ENCODE assay signal across 8 cellular contexts in genomic region chr13:43045302-43045773, GRCh38. TPM values are rescaled to one million over a fixed set of nuclear protein-coding genes. Genes with fewer than 3 reads are reported as not detected.
DNase-seq lines count a peak whose midpoint lies in the region; ATAC-seq and TF ChIP-seq lines count a peak whose summit lies in the region.
"Not testable (repeated sequence)": the region's sequence is repeated elsewhere in the genome, so short reads cannot be mapped to it uniquely, and the experiment has no call there.

No MANE protein-coding gene starts in this region.

- H3F3A ChIP-seq in PC-3 (ENCODE audit: low read length, unreplicated experiment), result not testable (repeated sequence)

- not testable (repeated sequence) for H3K9me3 ChIP-seq in BLaER1 treated with 17β-estradiol and CSF1 and Interleukin-3, amounts not matched to agents 10 nM and 100 nM (replicated peaks in 1 of 11); PC-3 (ENCODE audit: low read length); hepatocyte (ENCODE audit: low read depth); naive thymus-derived CD4-positive, alpha-beta T cell (ENCODE audit: control insufficient read depth in 2 of 3, low read length in 3 of 3)

- H3K4me2 ChIP-seq in BLaER1 treated with 17β-estradiol and CSF1 and Interleukin-3, amounts not matched to agents 10 nM and 100 nM, result peak overlapping the region in 10 of 11 experiments; percentile 19 to 69 (median 53); a peak in 17 of 22 replicates
- H3K4me2 ChIP-seq in PC-3 (ENCODE audit: low read length), result peak overlapping the region; percentile 51
- peak overlapping the region; percentile 38 for H3K4me2 ChIP-seq in hepatocyte

- POLR2A ChIA-PET in PC-3 (lab: Charles Lee; ENCODE audit: unreplicated experiment), result not testable (repeated sequence)
- POLR2A ChIA-PET in naive thymus-derived CD4-positive, alpha-beta T cell (lab: Charles Lee), result interaction anchor here (0.6 to 0.7 kb wide), 2 partner anchors 11 to 1582 kb away, joined by 3 to 4 read pairs; no protein-coding TSS in a partner anchor

- peak overlapping the region in 8 of 11 experiments; percentile 19 to 73 (median 52); a peak in 14 of 22 replicates for H3K27ac ChIP-seq in BLaER1 treated with 17β-estradiol and CSF1 and Interleukin-3, amounts not matched to agents 10 nM and 100 nM
- peak overlapping the region; percentile 65 for H3K27ac ChIP-seq in PC-3 (ENCODE audit: low read length)
- H3K27ac ChIP-seq in hepatocyte, result peak overlapping the region; percentile 82
- peak overlapping the region; percentile 1 for H3K27ac ChIP-seq in naive thymus-derived CD4-positive, alpha-beta T cell (ENCODE audit: low read depth, low read length)

- H3K4me3 Mint-ChIP-seq in activated CD8-positive, alpha-beta memory T cell treated with anti-CD3 and anti-CD28 coated beads, Interleukin-2, amount 10 ng/mL, durations not matched to agents 7 days and 5 days; stimulated activated naive CD8-positive, alpha-beta T cell treated with anti-CD3 and anti-CD28 coated beads, Interleukin-15, Interleukin-2, amounts not matched to agents 100 ng/mL and 50 ng/mL, for 24 hours: not testable (repeated sequence)
- H3K4me3 Mint-ChIP-seq in central memory CD8-positive, alpha-beta T cell, result peak overlapping the region; percentile 12
- H3K4me3 Mint-ChIP-seq in naive thymus-derived CD4-positive, alpha-beta T cell, result peak overlapping the region in 8 of 10 donors; percentile 4 to 49 (median 20)

- BruUV-seq in PC-3 (replicated peaks; lab: Mats Ljungman, UMichigan), result not testable (repeated sequence)

- peak overlapping the region; percentile 22 for H3K27ac Mint-ChIP-seq in activated CD8-positive, alpha-beta memory T cell treated with anti-CD3 and anti-CD28 coated beads, Interleukin-2, amount 10 ng/mL, durations not matched to agents 7 days and 5 days
- peak overlapping the region; percentile 57 for H3K27ac Mint-ChIP-seq in central memory CD8-positive, alpha-beta T cell (ENCODE audit: low read depth)
- peak overlapping the region; percentile 0 to 88 (median 51) for H3K27ac Mint-ChIP-seq in naive thymus-derived CD4-positive, alpha-beta T cell
- peak overlapping the region; percentile 59 for H3K27ac Mint-ChIP-seq in stimulated activated naive CD8-positive, alpha-beta T cell treated with anti-CD3 and anti-CD28 coated beads, Interleukin-15, Interleukin-2, amounts not matched to agents 100 ng/mL and 50 ng/mL, for 24 hours

- not testable (repeated sequence) for H4K20me1 ChIP-seq in BLaER1 treated with 17β-estradiol and CSF1 and Interleukin-3, amounts not matched to agents 10 nM and 100 nM; PC-3 (ENCODE audit: low read length); hepatocyte (ENCODE audit: insufficient read depth, poor library complexity, severe bottlenecking)

- peak; percentile 46 for DNase-seq in PC-3
- DNase-seq in activated CD8-positive, alpha-beta memory T cell treated with anti-CD3 and anti-CD28 coated beads, Interleukin-2, amount 10 ng/mL, durations not matched to agents 7 days and 5 days; central memory CD8-positive, alpha-beta T cell (ENCODE audit: low spot score in 2 of 2); hepatocyte (ENCODE audit: low spot score): not testable (repeated sequence)
- DNase-seq in naive thymus-derived CD4-positive, alpha-beta T cell, result peak in 7 of 9 donors; percentile 20 to 43 (median 30)

- WGBS in hepatocyte (ENCODE audit: low lambda C conversion rate, missing lambda C conversion rate), result 70% methylated on average over 10 of the region's 10 CpGs

- peaks cover 0 to 46% (median 17%) of the 10 kb centered on the region in 10 experiments; a peak in 18 of 20 replicates for H3K4me1 ChIP-seq in BLaER1 treated with 17β-estradiol and CSF1 and Interleukin-3, amounts not matched to agents 10 nM and 100 nM
- peaks cover 13% of the 10 kb centered on the region for H3K4me1 ChIP-seq in PC-3 (ENCODE audit: insufficient read depth, low read length)
- H3K4me1 ChIP-seq in hepatocyte (ENCODE audit: insufficient read depth), result not testable (repeated sequence)
- peaks cover 15 to 16% of the 10 kb centered on the region in 2 donors for H3K4me1 ChIP-seq in naive thymus-derived CD4-positive, alpha-beta T cell (ENCODE audit: control insufficient read depth in 2 of 2, insufficient read depth in 2 of 2, low read length in 2 of 2)

- not testable (repeated sequence) for H3K36me3 ChIP-seq in BLaER1 treated with 17β-estradiol and CSF1 and Interleukin-3, amounts not matched to agents 10 nM and 100 nM; PC-3 (ENCODE audit: low read depth, low read length); hepatocyte (replicated peaks; ENCODE audit: insufficient read depth, low read depth); naive thymus-derived CD4-positive, alpha-beta T cell (ENCODE audit: control insufficient read depth in 2 of 3, insufficient read depth in 3 of 3, low read length in 3 of 3)

- peak overlapping the region; percentile 35; the same call in 1 of the 2 replicates for H2AFZ ChIP-seq in PC-3 (ENCODE audit: low read length)
- H2AFZ ChIP-seq in hepatocyte, result peak overlapping the region; percentile 33

- CTCF ChIA-PET in PC-3 (lab: Charles Lee); naive thymus-derived CD4-positive, alpha-beta T cell (lab: Charles Lee): not testable (repeated sequence)
- CTCF ChIA-PET in activated CD8-positive, alpha-beta memory T cell treated with anti-CD3 and anti-CD28 coated beads, Interleukin-2, amount 10 ng/mL, durations not matched to agents 7 days and 5 days (lab: Charles Lee), result interaction anchor here (0.5 kb wide), 1 partner anchor 47 kb away, joined by 3 read pairs; no protein-coding TSS in a partner anchor

- H3K4me3 ChIP-seq in BLaER1 treated with 17β-estradiol and CSF1 and Interleukin-3, amounts not matched to agents 10 nM and 100 nM; PC-3 (ENCODE audit: low read length); hepatocyte; naive thymus-derived CD4-positive, alpha-beta T cell (ENCODE audit: low read length): not testable (repeated sequence)

- H3K9me2 ChIP-seq in PC-3 (replicated peaks; ENCODE audit: low read length); hepatocyte (replicated peaks; ENCODE audit: insufficient read depth): not testable (repeated sequence)

- not testable (repeated sequence) for H3K27me3 Mint-ChIP-seq in activated CD8-positive, alpha-beta memory T cell treated with anti-CD3 and anti-CD28 coated beads, Interleukin-2, amount 10 ng/mL, durations not matched to agents 7 days and 5 days; central memory CD8-positive, alpha-beta T cell; naive thymus-derived CD4-positive, alpha-beta T cell; stimulated activated naive CD8-positive, alpha-beta T cell treated with anti-CD3 and anti-CD28 coated beads, Interleukin-15, Interleukin-2, amounts not matched to agents 100 ng/mL and 50 ng/mL, for 24 hours

- H3K27me3 ChIP-seq in BLaER1 treated with 17β-estradiol and CSF1 and Interleukin-3, amounts not matched to agents 10 nM and 100 nM; PC-3 (ENCODE audit: low read length); hepatocyte; naive thymus-derived CD4-positive, alpha-beta T cell (ENCODE audit: control insufficient read depth in 2 of 2, insufficient read depth in 2 of 2, low read length in 2 of 2): not testable (repeated sequence)

- H3K79me2 ChIP-seq in PC-3 (ENCODE audit: low read length); hepatocyte: not testable (repeated sequence)

- H3K9me3 Mint-ChIP-seq in activated CD8-positive, alpha-beta memory T cell treated with anti-CD3 and anti-CD28 coated beads, Interleukin-2, amount 10 ng/mL, durations not matched to agents 7 days and 5 days (ENCODE audit: low read depth); central memory CD8-positive, alpha-beta T cell; naive thymus-derived CD4-positive, alpha-beta T cell; stimulated activated naive CD8-positive, alpha-beta T cell treated with anti-CD3 and anti-CD28 coated beads, Interleukin-15, Interleukin-2, amounts not matched to agents 100 ng/mL and 50 ng/mL, for 24 hours: not testable (repeated sequence)

- intact Hi-C loops in PC-3 (cut with micrococcal nuclease), result not testable (repeated sequence)
- intact Hi-C loops in naive thymus-derived CD4-positive, alpha-beta T cell (cut with micrococcal nuclease), result loop anchor here (1.0 to 2.0 kb wide), 2 partner anchors 10 to 17 kb away; no protein-coding TSS in a partner anchor

- TF ChIP-seq CTCF in PC-3 (conservative IDR thresholded peaks at IDR 0.05; ENCODE audit: low read depth, low read length); hepatocyte (IDR thresholded peaks at IDR 0.05; ENCODE audit: poor library complexity): not testable (repeated sequence)

- H3K36me3 Mint-ChIP-seq in activated CD8-positive, alpha-beta memory T cell treated with anti-CD3 and anti-CD28 coated beads, Interleukin-2, amount 10 ng/mL, durations not matched to agents 7 days and 5 days, result peaks cover 19% of the 10 kb centered on the region
- not testable (repeated sequence) for H3K36me3 Mint-ChIP-seq in central memory CD8-positive, alpha-beta T cell (ENCODE audit: insufficient read depth); stimulated activated naive CD8-positive, alpha-beta T cell treated with anti-CD3 and anti-CD28 coated beads, Interleukin-15, Interleukin-2, amounts not matched to agents 100 ng/mL and 50 ng/mL, for 24 hours (ENCODE audit: low read depth)
- H3K36me3 Mint-ChIP-seq in naive thymus-derived CD4-positive, alpha-beta T cell, result peaks cover 2 to 40% (median 19%) of the 10 kb centered on the region in 5 donors

- ATAC-seq in HG03159 (IDR thresholded peaks at IDR 0.05; ENCODE audit: unreplicated experiment), result peak; percentile 26
- ATAC-seq in PC-3; activated CD8-positive, alpha-beta memory T cell treated with anti-CD3 and anti-CD28 coated beads, Interleukin-2, amount 10 ng/mL, durations not matched to agents 7 days and 5 days; central memory CD8-positive, alpha-beta T cell (replicated peaks; ENCODE audit: extremely low read depth, poor library complexity, severe bottlenecking): not testable (repeated sequence)
- peak; percentile 32 for ATAC-seq in naive thymus-derived CD4-positive, alpha-beta T cell

- peaks cover 58% of the 10 kb centered on the region for H3K4me1 Mint-ChIP-seq in activated CD8-positive, alpha-beta memory T cell treated with anti-CD3 and anti-CD28 coated beads, Interleukin-2, amount 10 ng/mL, durations not matched to agents 7 days and 5 days
- H3K4me1 Mint-ChIP-seq in central memory CD8-positive, alpha-beta T cell, result peaks cover 28% of the 10 kb centered on the region
- H3K4me1 Mint-ChIP-seq in naive thymus-derived CD4-positive, alpha-beta T cell, result peaks cover 32 to 80% (median 66%) of the 10 kb centered on the region in 7 donors
- H3K4me1 Mint-ChIP-seq in stimulated activated naive CD8-positive, alpha-beta T cell treated with anti-CD3 and anti-CD28 coated beads, Interleukin-15, Interleukin-2, amounts not matched to agents 100 ng/mL and 50 ng/mL, for 24 hours (ENCODE audit: low read depth), result peaks cover 71% of the 10 kb centered on the region

- peak overlapping the region in 4 of 11 experiments; percentile 2 to 51 (median 42); a peak in 6 of 22 replicates for H3K9ac ChIP-seq in BLaER1 treated with 17β-estradiol and CSF1 and Interleukin-3, amounts not matched to agents 10 nM and 100 nM
- peak overlapping the region; percentile 32; the same call in 1 of the 2 replicates for H3K9ac ChIP-seq in PC-3 (ENCODE audit: low read length)

RNA-seq across cellular contexts. Expression of gene DNAJC15, which starts 22.0 kb away (rescaled TPM):
- total RNA-seq in PC-3 (2014; rRNA removed), result 1.9 and 12.5 TPM in 2 replicates
- total RNA-seq in activated CD8-positive, alpha-beta memory T cell treated with anti-CD3 and anti-CD28 coated beads, Interleukin-2, amount 10 ng/mL, durations not matched to agents 7 days and 5 days, result 10 to 100 TPM; 14.4 to 14.8 TPM
- 3.5 and 4.3 TPM in 2 replicates for total RNA-seq in hepatocyte
- polyA plus RNA-seq in hepatocyte, result 10.6 and 12.4 TPM in 2 replicates
- 10 to 100 TPM in 3 of 5 experiments, 1 to 10 TPM in 2; 5.0 to 18.3 (median 10.5) TPM for total RNA-seq in naive thymus-derived CD4-positive, alpha-beta T cell
- 10 to 100 TPM in 1 of 2 donors, 1 to 10 TPM in 1; 7.2 to 22.8 TPM for polyA plus RNA-seq in naive thymus-derived CD4-positive, alpha-beta T cell

RNA-seq across cellular contexts. Expression of gene EPSTI1, which starts 53.3 kb away (rescaled TPM):
- total RNA-seq in PC-3 (2014; rRNA removed) (1.3 and 1.9 TPM in 2 replicates), hepatocyte (22.2 and 24.5 TPM in 2 replicates)
- total RNA-seq in activated CD8-positive, alpha-beta memory T cell treated with anti-CD3 and anti-CD28 coated beads, Interleukin-2, amount 10 ng/mL, durations not matched to agents 7 days and 5 days, result 100 to 1,000 TPM in 1 of 2 experiments, 10 to 100 TPM in 1; 71.3 to 150 TPM
- 27.7 and 31.0 TPM in 2 replicates for polyA plus RNA-seq in hepatocyte
- total RNA-seq in naive thymus-derived CD4-positive, alpha-beta T cell, result 100 to 1,000 TPM in 1 of 5 experiments, 10 to 100 TPM in 2, 1 to 10 TPM in 2; 8.4 to 125 (median 11.0) TPM
- polyA plus RNA-seq in naive thymus-derived CD4-positive, alpha-beta T cell, result 10 to 100 TPM; 13.7 to 15.6 TPM

Comparison
In these comparisons a context has a peak if more than half of its experiments do, and no peak if none do; other contexts are left out.
1. H3K27ac ChIP-seq: peak in every context shown above with its lines; median percentile 82 in hepatocyte; 65 in PC-3; 52 in BLaER1 treated with 17β-estradiol and CSF1 and Interleukin-3, amounts not matched to agents 10 nM and 100 nM; 1 in naive thymus-derived CD4-positive, alpha-beta T cell.